Comparison of ENCODE assay signal across 25 cellular contexts in the genomic region with DNA sequence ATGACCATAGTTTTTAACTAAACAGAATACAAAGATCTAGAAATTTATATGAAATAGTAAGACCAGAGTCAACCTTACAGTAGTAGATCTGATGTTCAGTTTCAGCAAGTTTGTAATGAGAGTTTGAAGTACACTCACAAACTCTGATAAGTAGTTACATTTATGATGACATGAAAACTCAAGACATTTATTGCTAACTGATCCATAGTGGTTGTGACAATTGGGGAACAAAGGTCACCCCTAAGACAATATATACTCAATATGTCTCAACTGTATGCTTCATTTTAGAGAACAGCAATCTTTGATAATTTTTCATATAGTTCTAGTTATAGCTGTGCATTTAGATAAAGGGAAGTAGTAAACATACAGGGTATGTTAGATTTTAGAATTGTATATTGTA. TPM values are rescaled to one million over a fixed set of nuclear protein-coding genes. Genes with fewer than 3 reads are reported as not detected.
"Had no signal": no experiment of that assay in that cellular context is flagged by ENCODE, and none has a peak within 500 bp of the region (broad histone marks: within the 10 kb centered on the region; RNA-seq: fewer than 3 reads in every experiment).

No MANE protein-coding gene starts in this region.

- H3K27ac ChIP-seq: brain microvascular endothelial cell, hepatocyte, parathyroid adenoma, right lobe of liver, vagina had no signal

- H3K9me3 ChIP-seq: left lung, right lobe of liver, vagina had no signal

- H2AFZ ChIP-seq: hepatocyte, parathyroid adenoma had no signal

- H3K4me1 ChIP-seq: parathyroid adenoma, right lobe of liver, vagina had no signal

- H3K79me2 ChIP-seq: hepatocyte, parathyroid adenoma had no signal

- H3K9ac ChIP-seq: parathyroid adenoma had no signal

- H3K36me3 ChIP-seq: brain microvascular endothelial cell, left lung, right lobe of liver, vagina had no signal

- DNase-seq: activated CD4-positive, alpha-beta memory T cell treated with anti-CD3 and anti-CD28 coated beads, Interleukin-2, amount 10 ng/mL, durations not matched to agents 7 days and 5 days; activated CD4-positive, alpha-beta T cell treated with anti-CD3 and anti-CD28 coated beads for 48 hours; activated CD4-positive, CD25-positive, alpha-beta regulatory T cell; activated gamma-delta T cell treated with Interleukin-2 at 50 U/mL for 16 hours; brain microvascular endothelial cell; caudate nucleus; dermis blood vessel endothelial cell; effector CD8-positive, alpha-beta T cell; glutamatergic neuron; immature natural killer cell; left lung; mammary epithelial cell; nephron progenitor cell; right lobe of liver; stimulated activated CD4-positive, alpha-beta T cell treated with anti-CD3 and anti-CD28 coated beads, Interleukin-4, amount 100 ng/mL, for 24 hours; T-helper 2 cell; trophoblast cell had no signal

- H3K27me3 ChIP-seq: brain microvascular endothelial cell, hepatocyte, left lung, right lobe of liver, vagina had no signal

- H3K4me3 ChIP-seq: hepatocyte, left lung, right lobe of liver, vagina had no signal

RNA-seq across cellular contexts. Expression of a gene that starts 11.1 kb away (rescaled TPM):
- total RNA-seq: activated CD4-positive, alpha-beta memory T cell treated with anti-CD3 and anti-CD28 coated beads, Interleukin-2, amount 10 ng/mL, durations not matched to agents 7 days and 5 days; activated T-helper 1 cell treated with anti-CD3 and anti-CD28 coated beads, Interleukin-12 subunit alpha, Interleukin-12 subunit beta, Interleukin-2, Interleukin-4 antibody, amounts not matched to agents 30 ng/mL and 10 ng/mL and 1 ng/mL, durations not matched to agents 14 hours and 24 hours and 36 hours; aorta; dermis blood vessel endothelial cell; frontal cortex; kidney epithelial cell; left lung; mammary epithelial cell; myocyte; right lobe of liver; vagina had no signal

RNA-seq across cellular contexts. Expression of a gene that starts 46.6 kb away (rescaled TPM):
- total RNA-seq: activated CD4-positive, alpha-beta memory T cell treated with anti-CD3 and anti-CD28 coated beads, Interleukin-2, amount 10 ng/mL, durations not matched to agents 7 days and 5 days; activated T-helper 1 cell treated with anti-CD3 and anti-CD28 coated beads, Interleukin-12 subunit alpha, Interleukin-12 subunit beta, Interleukin-2, Interleukin-4 antibody, amounts not matched to agents 30 ng/mL and 10 ng/mL and 1 ng/mL, durations not matched to agents 14 hours and 24 hours and 36 hours; aorta; dermis blood vessel endothelial cell; frontal cortex; hepatocyte; kidney epithelial cell; left lung; mammary epithelial cell; myocyte; right lobe of liver; vagina had no signal
